In the genomic region with DNA sequence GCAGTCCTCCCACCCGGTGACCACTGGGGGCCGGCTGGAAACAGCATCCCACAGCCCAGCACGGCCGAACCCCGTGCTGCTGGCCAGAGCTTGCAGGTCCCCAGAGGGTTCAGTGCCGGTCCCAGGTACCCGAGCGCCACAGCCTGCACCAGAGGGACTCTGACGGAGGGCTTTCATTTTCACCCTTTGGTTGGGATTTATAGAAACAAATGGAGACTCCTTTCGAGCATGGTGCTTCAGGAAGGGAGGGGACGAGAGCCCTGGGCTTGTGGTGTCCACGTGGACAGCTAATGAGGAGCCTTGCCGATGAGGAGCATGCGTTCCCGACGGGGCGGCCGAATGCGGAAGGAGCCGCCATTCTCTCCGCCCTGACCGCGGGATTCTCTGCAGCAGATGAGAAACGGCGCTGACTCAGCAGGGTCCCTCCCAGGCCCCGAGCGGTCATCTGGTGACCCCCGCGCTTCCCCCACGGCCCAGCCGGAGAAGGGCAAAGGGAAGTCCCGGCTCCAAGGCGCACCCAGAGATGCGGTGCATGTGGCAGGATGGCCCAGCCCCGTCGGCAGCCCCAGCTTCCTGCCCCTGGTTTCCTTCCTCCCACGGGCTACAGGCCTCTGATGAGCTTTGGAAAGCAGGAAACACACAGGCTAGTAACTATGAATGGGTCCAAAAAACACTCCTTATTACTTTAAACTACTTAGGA, we compare ENCODE assay signal across 8 cellular contexts. TPM values are rescaled to one million over a fixed set of nuclear protein-coding genes. Genes with fewer than 3 reads are reported as not detected.
DNase-seq lines count a peak whose midpoint lies in the region; ATAC-seq, FAIRE-seq and TF ChIP-seq lines count a peak whose summit lies in the region.

No MANE protein-coding gene starts in this region.

- intact Hi-C loops in activated CD4-positive, alpha-beta T cell treated with anti-CD3 and anti-CD28 coated beads, Interleukin-2, amount 10 ng/mL, durations not matched to agents 24 days and 14 days (cut with micrococcal nuclease) = loop anchor here (1.0 kb wide), 1 partner anchor 10 kb away; the partner anchor contains the start of gene SLC38A10
- intact Hi-C loops in natural killer cell (cut with micrococcal nuclease) = no loop called here
- intact Hi-C loops in Calu3 (cut with micrococcal nuclease; ENCODE audit: unreplicated experiment) = no loop called here

- H3K36me3 ChIP-seq in duodenal mucosa (ENCODE audit: control insufficient read depth in 1 of 2, insufficient read depth in 2 of 2, low read length in 2 of 2) = peaks cover 15 to 67% of the 10 kb centered on the region in 2 donors
- H3K36me3 ChIP-seq in subcutaneous abdominal adipose tissue (ENCODE audit: control insufficient read depth in 5 of 5, insufficient read depth in 5 of 5, low read length in 5 of 5) = peaks cover 4 to 61% (median 42%) of the 10 kb centered on the region in 5 donors

- peaks cover 26% of the 10 kb centered on the region for H3K36me3 Mint-ChIP-seq in activated CD4-positive, alpha-beta T cell treated with anti-CD3 and anti-CD28 coated beads, Interleukin-2, amount 10 ng/mL, durations not matched to agents 24 days and 14 days (ENCODE audit: low read depth)
- H3K36me3 Mint-ChIP-seq in natural killer cell (no peaks in the 10 kb centered on the region), Calu3 (ENCODE audit: insufficient read depth, unreplicated experiment) (peaks cover 33% of the 10 kb centered on the region)

- peak overlapping the region; percentile 96 for H3K27ac Mint-ChIP-seq in activated CD4-positive, alpha-beta T cell treated with anti-CD3 and anti-CD28 coated beads, Interleukin-2, amount 10 ng/mL, durations not matched to agents 24 days and 14 days
- peak overlapping the region; percentile 85 to 89 for H3K27ac Mint-ChIP-seq in natural killer cell
- no peak overlapping the region for H3K27ac Mint-ChIP-seq in Calu3 (ENCODE audit: unreplicated experiment)

- no peaks in the 10 kb centered on the region for H3K27me3 ChIP-seq in duodenal mucosa (ENCODE audit: control insufficient read depth in 1 of 2, insufficient read depth in 2 of 2, low read length in 2 of 2)
- no peaks in the 10 kb centered on the region for H3K27me3 ChIP-seq in subcutaneous abdominal adipose tissue (ENCODE audit: control insufficient read depth in 5 of 5, insufficient read depth in 4 of 5, low read length in 5 of 5)

- H3K27ac ChIP-seq in duodenal mucosa (ENCODE audit: low read depth, low read length) (peak overlapping the region; percentile 36), subcutaneous abdominal adipose tissue (ENCODE audit: low read depth, low read length) (peak overlapping the region; percentile 87)

- peak overlapping the region; percentile 86 for H3K4me3 Mint-ChIP-seq in activated CD4-positive, alpha-beta T cell treated with anti-CD3 and anti-CD28 coated beads, Interleukin-2, amount 10 ng/mL, durations not matched to agents 24 days and 14 days
- H3K4me3 Mint-ChIP-seq in natural killer cell (peak overlapping the region; percentile 93), Calu3 (ENCODE audit: low read depth, unreplicated experiment) (no peak overlapping the region)

- H3K9ac ChIP-seq in duodenal mucosa (ENCODE audit: low read depth in 1 of 2, low read length in 2 of 2) = peak overlapping the region; percentile 1 to 18
- H3K9ac ChIP-seq in subcutaneous abdominal adipose tissue (ENCODE audit: low read length in 5 of 5) = peak overlapping the region in 4 of 5 donors; percentile 42 to 75 (median 64)

- no peaks in the 10 kb centered on the region for H3K27me3 Mint-ChIP-seq in activated CD4-positive, alpha-beta T cell treated with anti-CD3 and anti-CD28 coated beads, Interleukin-2, amount 10 ng/mL, durations not matched to agents 24 days and 14 days
- no peaks in the 10 kb centered on the region for H3K27me3 Mint-ChIP-seq in natural killer cell (ENCODE audit: low read depth in 2 of 2)
- H3K27me3 Mint-ChIP-seq in Calu3 (ENCODE audit: unreplicated experiment) = no peaks in the 10 kb centered on the region

- BruUV-seq in Calu3 (replicated peaks; lab: Mats Ljungman, UMichigan) = no TSS peak

- H3K9me3 ChIP-seq in duodenal mucosa (ENCODE audit: control insufficient read depth in 1 of 2, low read length in 2 of 2) (no peaks in the 10 kb centered on the region), subcutaneous abdominal adipose tissue (ENCODE audit: control insufficient read depth in 5 of 5, low read length in 5 of 5) (no peaks in the 10 kb centered on the region)

- peak overlapping the region; percentile 19 to 55 for H3K4me3 ChIP-seq in duodenal mucosa (ENCODE audit: low read depth in 1 of 2, low read length in 2 of 2)
- peak overlapping the region; percentile 44 to 65 (median 58) for H3K4me3 ChIP-seq in subcutaneous abdominal adipose tissue (ENCODE audit: low read depth in 1 of 5, low read length in 5 of 5)

- ATAC-seq in natural killer cell (peak; percentile 74 to 85 (median 76)), GM21737 (IDR thresholded peaks at IDR 0.05; ENCODE audit: unreplicated experiment) (no peak)

- FAIRE-seq in GM19239 (lab: Jason Lieb, UNC) = peak; percentile 95

- H3K9me3 Mint-ChIP-seq in activated CD4-positive, alpha-beta T cell treated with anti-CD3 and anti-CD28 coated beads, Interleukin-2, amount 10 ng/mL, durations not matched to agents 24 days and 14 days = no peaks in the 10 kb centered on the region
- no peaks in the 10 kb centered on the region for H3K9me3 Mint-ChIP-seq in natural killer cell
- no peaks in the 10 kb centered on the region for H3K9me3 Mint-ChIP-seq in Calu3 (ENCODE audit: low read depth, unreplicated experiment)

- CTCF ChIA-PET in Calu3 (lab: Charles Lee) = no interaction called here

- peaks cover 23% of the 10 kb centered on the region for H3K4me1 Mint-ChIP-seq in activated CD4-positive, alpha-beta T cell treated with anti-CD3 and anti-CD28 coated beads, Interleukin-2, amount 10 ng/mL, durations not matched to agents 24 days and 14 days
- H3K4me1 Mint-ChIP-seq in natural killer cell (peaks cover 44 to 47% of the 10 kb centered on the region in 2 donors), Calu3 (ENCODE audit: low read depth, unreplicated experiment) (no peaks in the 10 kb centered on the region)

- H3K4me1 ChIP-seq in duodenal mucosa (ENCODE audit: control insufficient read depth in 1 of 2, insufficient read depth in 2 of 2, low read length in 2 of 2) = peaks cover 5 to 11% of the 10 kb centered on the region in 2 donors
- peaks cover 4 to 36% (median 31%) of the 10 kb centered on the region in 5 donors for H3K4me1 ChIP-seq in subcutaneous abdominal adipose tissue (ENCODE audit: control insufficient read depth in 5 of 5, insufficient read depth in 5 of 5, low read length in 5 of 5)

- DNase-seq in GM19239 (ENCODE audit: insufficient read length, low spot score) (peak; percentile 75), natural killer cell (peak; percentile 50), NK-92 (lab: John Stamatoyannopoulos, UW; ENCODE audit: unreplicated experiment) (no peak), Calu3 (no peak)
- DNase-seq in activated CD4-positive, alpha-beta T cell treated with anti-CD3 and anti-CD28 coated beads, Interleukin-2, amount 10 ng/mL, durations not matched to agents 24 days and 14 days = peak; percentile 88

- TF ChIP-seq CTCF in natural killer cell (IDR thresholded peaks at IDR 0.05) = no peak
- no peak for TF ChIP-seq CTCF in Calu3 (IDR thresholded peaks at IDR 0.05; ENCODE audit: unreplicated experiment)

RNA-seq across cellular contexts. Expression of gene SLC38A10, which starts 9.8 kb away (rescaled TPM):
- 98.0 and 105 TPM in 2 replicates for total RNA-seq in activated CD4-positive, alpha-beta T cell treated with anti-CD3 and anti-CD28 coated beads, Interleukin-2, amount 10 ng/mL, durations not matched to agents 24 days and 14 days
- 100 to 1,000 TPM in 1 of 3 donors, 10 to 100 TPM in 2; 72.2 to 104 (median 90.5) TPM for total RNA-seq in natural killer cell
- total RNA-seq in Calu3 (2022) = 120 and 121 TPM in 2 replicates

RNA-seq across cellular contexts. Expression of gene NDUFAF8, which starts 46.2 kb away (rescaled TPM):
- 73.6 and 77.1 TPM in 2 replicates for total RNA-seq in activated CD4-positive, alpha-beta T cell treated with anti-CD3 and anti-CD28 coated beads, Interleukin-2, amount 10 ng/mL, durations not matched to agents 24 days and 14 days
- total RNA-seq in natural killer cell = 10 to 100 TPM; 28.6 to 36.4 (median 34.9) TPM
- 53.3 and 54.1 TPM in 2 replicates for total RNA-seq in Calu3 (2022)

RNA-seq across cellular contexts. Expression of gene TEPSIN, which starts 46.5 kb away (rescaled TPM):
- total RNA-seq in activated CD4-positive, alpha-beta T cell treated with anti-CD3 and anti-CD28 coated beads, Interleukin-2, amount 10 ng/mL, durations not matched to agents 24 days and 14 days = 36.4 and 40.0 TPM in 2 replicates
- total RNA-seq in natural killer cell = 100 to 1,000 TPM in 2 of 3 donors, 10 to 100 TPM in 1; 89.8 to 137 (median 126) TPM
- total RNA-seq in Calu3 (2022) = 37.0 and 38.6 TPM in 2 replicates

Comparison
In these comparisons a context has a peak if more than half of its experiments do, and no peak if none do; other contexts are left out.
1. DNase-seq: peak in GM19239 (single experiment), activated CD4-positive, alpha-beta T cell treated with anti-CD3 and anti-CD28 coated beads, Interleukin-2, amount 10 ng/mL, durations not matched to agents 24 days and 14 days (single experiment) and natural killer cell (single experiment); none in NK-92 (single experiment) and Calu3 (single experiment).